1 cellular context compared by ENCODE assay signal in the genomic region with DNA sequence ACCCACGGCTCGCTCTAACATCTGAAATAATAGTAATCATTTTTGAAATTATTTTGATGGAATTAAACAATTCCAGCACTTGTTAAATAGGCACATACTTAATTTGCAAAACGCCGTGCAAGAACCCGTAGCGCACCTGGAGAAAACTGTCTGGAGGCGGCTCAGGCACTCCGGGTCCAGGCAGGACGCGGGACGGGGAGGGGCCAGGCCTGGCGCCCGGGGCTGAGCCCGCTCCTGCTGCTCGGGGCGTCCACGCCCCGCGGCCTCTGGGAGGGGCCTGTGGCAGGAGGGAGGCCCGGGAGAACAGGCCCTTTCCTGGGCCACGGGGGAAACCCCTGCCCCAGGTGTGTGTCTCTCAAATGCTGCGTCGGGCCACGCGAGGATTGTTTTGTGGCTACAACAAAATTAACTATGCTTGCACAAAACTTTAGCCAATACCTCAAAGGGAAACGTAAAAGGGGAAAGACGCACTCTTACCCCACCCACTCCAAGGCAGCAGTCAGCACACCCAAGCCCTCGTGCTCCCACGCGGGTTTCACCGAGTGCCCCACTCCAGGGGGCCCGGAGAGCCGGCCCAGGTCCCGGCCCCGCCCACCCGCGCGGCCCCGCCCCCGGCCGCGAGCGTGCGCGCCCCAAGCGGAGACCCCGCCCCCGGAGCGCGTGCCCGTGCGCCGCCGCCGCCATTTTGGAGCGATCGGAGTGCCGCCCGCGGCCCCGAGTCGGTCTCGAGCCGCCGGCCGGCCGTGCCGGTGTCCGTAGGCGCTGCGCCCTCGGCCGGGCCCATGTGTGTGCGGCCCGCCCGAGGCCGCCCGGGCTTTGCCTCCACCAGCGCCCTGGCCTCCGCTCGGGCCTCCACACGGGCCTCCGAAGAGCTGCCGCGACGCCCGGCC.
A peak's percentile ranks its signal among the peaks of the same experiment; 100 is the strongest.
TF ChIP-seq lines count a peak whose summit lies in the region.

Gene PPP6R2 (plus strand): TSS at position 677 of the 890 bp plus-strand sequence. CDS start 50,582 bp downstream, outside the sequence.

TF ChIP-seq in WTC11, 78 proteins besides CTCF, POLR2A, EP300 and RAD21 (continued from another document and continues in another):
- no peak for TF ChIP-seq AR (CRISPR knock-in tag; IDR thresholded peaks at IDR 0.05)
- no peak for TF ChIP-seq ATF1 (CRISPR knock-in tag; IDR thresholded peaks at IDR 0.05)
- TF ChIP-seq, protein P1, sequence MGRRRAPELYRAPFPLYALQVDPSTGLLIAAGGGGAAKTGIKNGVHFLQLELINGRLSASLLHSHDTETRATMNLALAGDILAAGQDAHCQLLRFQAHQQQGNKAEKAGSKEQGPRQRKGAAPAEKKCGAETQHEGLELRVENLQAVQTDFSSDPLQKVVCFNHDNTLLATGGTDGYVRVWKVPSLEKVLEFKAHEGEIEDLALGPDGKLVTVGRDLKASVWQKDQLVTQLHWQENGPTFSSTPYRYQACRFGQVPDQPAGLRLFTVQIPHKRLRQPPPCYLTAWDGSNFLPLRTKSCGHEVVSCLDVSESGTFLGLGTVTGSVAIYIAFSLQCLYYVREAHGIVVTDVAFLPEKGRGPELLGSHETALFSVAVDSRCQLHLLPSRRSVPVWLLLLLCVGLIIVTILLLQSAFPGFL (CRISPR knock-in tag; IDR thresholded peaks at IDR 0.05; ENCODE audit: borderline replicate concordance): no peak
- no peak for TF ChIP-seq JAZF1 (CRISPR knock-in tag; IDR thresholded peaks at IDR 0.05)
- TF ChIP-seq ZNF263 (CRISPR knock-in tag; IDR thresholded peaks at IDR 0.05; ENCODE audit: low read depth): no peak
- TF ChIP-seq, protein P2, sequence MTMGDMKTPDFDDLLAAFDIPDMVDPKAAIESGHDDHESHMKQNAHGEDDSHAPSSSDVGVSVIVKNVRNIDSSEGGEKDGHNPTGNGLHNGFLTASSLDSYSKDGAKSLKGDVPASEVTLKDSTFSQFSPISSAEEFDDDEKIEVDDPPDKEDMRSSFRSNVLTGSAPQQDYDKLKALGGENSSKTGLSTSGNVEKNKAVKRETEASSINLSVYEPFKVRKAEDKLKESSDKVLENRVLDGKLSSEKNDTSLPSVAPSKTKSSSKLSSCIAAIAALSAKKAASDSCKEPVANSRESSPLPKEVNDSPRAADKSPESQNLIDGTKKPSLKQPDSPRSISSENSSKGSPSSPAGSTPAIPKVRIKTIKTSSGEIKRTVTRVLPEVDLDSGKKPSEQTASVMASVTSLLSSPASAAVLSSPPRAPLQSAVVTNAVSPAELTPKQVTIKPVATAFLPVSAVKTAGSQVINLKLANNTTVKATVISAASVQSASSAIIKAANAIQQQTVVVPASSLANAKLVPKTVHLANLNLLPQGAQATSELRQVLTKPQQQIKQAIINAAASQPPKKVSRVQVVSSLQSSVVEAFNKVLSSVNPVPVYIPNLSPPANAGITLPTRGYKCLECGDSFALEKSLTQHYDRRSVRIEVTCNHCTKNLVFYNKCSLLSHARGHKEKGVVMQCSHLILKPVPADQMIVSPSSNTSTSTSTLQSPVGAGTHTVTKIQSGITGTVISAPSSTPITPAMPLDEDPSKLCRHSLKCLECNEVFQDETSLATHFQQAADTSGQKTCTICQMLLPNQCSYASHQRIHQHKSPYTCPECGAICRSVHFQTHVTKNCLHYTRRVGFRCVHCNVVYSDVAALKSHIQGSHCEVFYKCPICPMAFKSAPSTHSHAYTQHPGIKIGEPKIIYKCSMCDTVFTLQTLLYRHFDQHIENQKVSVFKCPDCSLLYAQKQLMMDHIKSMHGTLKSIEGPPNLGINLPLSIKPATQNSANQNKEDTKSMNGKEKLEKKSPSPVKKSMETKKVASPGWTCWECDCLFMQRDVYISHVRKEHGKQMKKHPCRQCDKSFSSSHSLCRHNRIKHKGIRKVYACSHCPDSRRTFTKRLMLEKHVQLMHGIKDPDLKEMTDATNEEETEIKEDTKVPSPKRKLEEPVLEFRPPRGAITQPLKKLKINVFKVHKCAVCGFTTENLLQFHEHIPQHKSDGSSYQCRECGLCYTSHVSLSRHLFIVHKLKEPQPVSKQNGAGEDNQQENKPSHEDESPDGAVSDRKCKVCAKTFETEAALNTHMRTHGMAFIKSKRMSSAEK (CRISPR knock-in tag; IDR thresholded peaks at IDR 0.05; ENCODE audit: borderline replicate concordance): no peak
- no peak for TF ChIP-seq STAT6 (CRISPR knock-in tag; conservative IDR thresholded peaks at IDR 0.05; ENCODE audit: low read depth)
- TF ChIP-seq E2F5 (CRISPR knock-in tag; IDR thresholded peaks at IDR 0.05): no peak
- no peak for TF ChIP-seq HMGXB4 (CRISPR knock-in tag; IDR thresholded peaks at IDR 0.05)
- TF ChIP-seq ZBTB43 (CRISPR knock-in tag; IDR thresholded peaks at IDR 0.05): no peak
- TF ChIP-seq NR2C2 (CRISPR knock-in tag; IDR thresholded peaks at IDR 0.05): no peak
- TF ChIP-seq, protein P3, sequence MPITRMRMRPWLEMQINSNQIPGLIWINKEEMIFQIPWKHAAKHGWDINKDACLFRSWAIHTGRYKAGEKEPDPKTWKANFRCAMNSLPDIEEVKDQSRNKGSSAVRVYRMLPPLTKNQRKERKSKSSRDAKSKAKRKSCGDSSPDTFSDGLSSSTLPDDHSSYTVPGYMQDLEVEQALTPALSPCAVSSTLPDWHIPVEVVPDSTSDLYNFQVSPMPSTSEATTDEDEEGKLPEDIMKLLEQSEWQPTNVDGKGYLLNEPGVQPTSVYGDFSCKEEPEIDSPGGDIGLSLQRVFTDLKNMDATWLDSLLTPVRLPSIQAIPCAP (CRISPR knock-in tag; IDR thresholded peaks at IDR 0.05): no peak
- TF ChIP-seq JUN (CRISPR knock-in tag; IDR thresholded peaks at IDR 0.05): no peak
- TF ChIP-seq OVOL2 (CRISPR knock-in tag; IDR thresholded peaks at IDR 0.05; ENCODE audit: borderline replicate concordance): no peak
- TF ChIP-seq, protein P4, sequence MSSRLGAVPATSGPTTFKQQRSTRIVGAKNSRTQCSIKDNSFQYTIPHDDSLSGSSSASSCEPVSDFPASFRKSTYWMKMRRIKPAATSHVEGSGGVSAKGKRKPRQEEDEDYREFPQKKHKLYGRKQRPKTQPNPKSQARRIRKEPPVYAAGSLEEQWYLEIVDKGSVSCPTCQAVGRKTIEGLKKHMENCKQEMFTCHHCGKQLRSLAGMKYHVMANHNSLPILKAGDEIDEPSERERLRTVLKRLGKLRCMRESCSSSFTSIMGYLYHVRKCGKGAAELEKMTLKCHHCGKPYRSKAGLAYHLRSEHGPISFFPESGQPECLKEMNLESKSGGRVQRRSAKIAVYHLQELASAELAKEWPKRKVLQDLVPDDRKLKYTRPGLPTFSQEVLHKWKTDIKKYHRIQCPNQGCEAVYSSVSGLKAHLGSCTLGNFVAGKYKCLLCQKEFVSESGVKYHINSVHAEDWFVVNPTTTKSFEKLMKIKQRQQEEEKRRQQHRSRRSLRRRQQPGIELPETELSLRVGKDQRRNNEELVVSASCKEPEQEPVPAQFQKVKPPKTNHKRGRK (CRISPR knock-in tag; IDR thresholded peaks at IDR 0.05; ENCODE audit: borderline replicate concordance): no peak
- TF ChIP-seq CBFB (CRISPR knock-in tag; IDR thresholded peaks at IDR 0.05; ENCODE audit: low read depth): no peak
- TF ChIP-seq FOXP1 (CRISPR knock-in tag; IDR thresholded peaks at IDR 0.05; ENCODE audit: borderline replicate concordance): 0 out of 2 replicates have a peak, but pooled peaks have one; percentile 53
- no peak for TF ChIP-seq NR1H2 (CRISPR knock-in tag; IDR thresholded peaks at IDR 0.05)
- no peak for TF ChIP-seq FOXJ3 (CRISPR knock-in tag; IDR thresholded peaks at IDR 0.05; ENCODE audit: borderline replicate concordance)
- TF ChIP-seq, protein P5, sequence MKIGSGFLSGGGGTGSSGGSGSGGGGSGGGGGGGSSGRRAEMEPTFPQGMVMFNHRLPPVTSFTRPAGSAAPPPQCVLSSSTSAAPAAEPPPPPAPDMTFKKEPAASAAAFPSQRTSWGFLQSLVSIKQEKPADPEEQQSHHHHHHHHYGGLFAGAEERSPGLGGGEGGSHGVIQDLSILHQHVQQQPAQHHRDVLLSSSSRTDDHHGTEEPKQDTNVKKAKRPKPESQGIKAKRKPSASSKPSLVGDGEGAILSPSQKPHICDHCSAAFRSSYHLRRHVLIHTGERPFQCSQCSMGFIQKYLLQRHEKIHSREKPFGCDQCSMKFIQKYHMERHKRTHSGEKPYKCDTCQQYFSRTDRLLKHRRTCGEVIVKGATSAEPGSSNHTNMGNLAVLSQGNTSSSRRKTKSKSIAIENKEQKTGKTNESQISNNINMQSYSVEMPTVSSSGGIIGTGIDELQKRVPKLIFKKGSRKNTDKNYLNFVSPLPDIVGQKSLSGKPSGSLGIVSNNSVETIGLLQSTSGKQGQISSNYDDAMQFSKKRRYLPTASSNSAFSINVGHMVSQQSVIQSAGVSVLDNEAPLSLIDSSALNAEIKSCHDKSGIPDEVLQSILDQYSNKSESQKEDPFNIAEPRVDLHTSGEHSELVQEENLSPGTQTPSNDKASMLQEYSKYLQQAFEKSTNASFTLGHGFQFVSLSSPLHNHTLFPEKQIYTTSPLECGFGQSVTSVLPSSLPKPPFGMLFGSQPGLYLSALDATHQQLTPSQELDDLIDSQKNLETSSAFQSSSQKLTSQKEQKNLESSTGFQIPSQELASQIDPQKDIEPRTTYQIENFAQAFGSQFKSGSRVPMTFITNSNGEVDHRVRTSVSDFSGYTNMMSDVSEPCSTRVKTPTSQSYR (CRISPR knock-in tag; IDR thresholded peaks at IDR 0.05): no peak
- no peak for TF ChIP-seq HMGA2 (CRISPR knock-in tag; IDR thresholded peaks at IDR 0.05)
